9 cellular contexts compared by ENCODE assay signal in the genomic region with DNA sequence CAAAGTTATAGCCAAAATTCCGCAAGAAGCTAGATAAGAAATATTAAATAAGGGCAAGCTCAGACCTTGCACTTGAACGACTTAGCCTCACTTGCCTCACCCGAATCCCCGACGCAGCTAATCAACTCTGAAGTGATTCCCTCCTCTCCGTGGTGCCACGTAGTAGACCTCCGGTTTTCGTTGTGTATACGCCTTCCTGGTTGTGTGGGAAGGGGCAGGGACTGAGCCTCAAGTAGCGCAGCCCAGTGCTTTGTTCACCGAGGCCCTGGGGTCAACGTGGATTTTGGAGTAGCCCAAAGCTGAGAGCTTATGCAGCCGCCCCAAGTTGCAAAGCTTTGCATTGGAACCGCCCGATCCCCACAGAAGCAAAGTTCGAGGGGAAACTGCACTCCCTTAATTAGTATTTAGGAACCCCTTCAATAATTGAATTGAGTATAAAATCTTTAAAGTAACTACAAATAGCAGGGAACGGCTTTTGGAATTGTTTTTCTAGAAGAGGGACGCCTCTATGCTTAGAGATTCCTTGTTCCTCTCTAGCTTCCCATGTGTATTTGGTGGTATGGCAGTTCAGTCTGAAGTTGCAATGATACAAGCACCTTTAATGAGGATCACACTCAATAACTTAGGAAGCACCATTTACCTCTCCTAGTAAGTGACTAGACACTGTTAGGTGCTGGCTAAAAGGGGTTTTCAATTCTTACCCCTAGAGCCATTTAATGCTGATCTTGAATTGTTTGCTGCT. TPM values are rescaled to one million over a fixed set of nuclear protein-coding genes. Genes with fewer than 3 reads are reported as not detected.
A peak's percentile ranks its signal among the peaks of the same experiment; 100 is the strongest.
DNase-seq lines count a peak whose midpoint lies in the region; ATAC-seq lines count a peak whose summit lies in the region.
"Had no signal": no experiment of that assay in that cellular context is flagged by ENCODE, and none has a peak within 500 bp of the region (broad histone marks: within the 10 kb centered on the region; RNA-seq: fewer than 3 reads in every experiment).

No MANE protein-coding gene starts in this region.

- peaks cover 8% of the 10 kb centered on the region for H3K4me1 Mint-ChIP-seq in activated naive CD4-positive, alpha-beta T cell treated with anti-CD3 and anti-CD28 coated beads for 36 hours (ENCODE audit: low read depth)

- ATAC-seq in HG03280 (IDR thresholded peaks at IDR 0.05; ENCODE audit: unreplicated experiment) (no peak), GM18498 (IDR thresholded peaks at IDR 0.05; ENCODE audit: unreplicated experiment) (no peak)

- H3K27me3 Mint-ChIP-seq in activated naive CD4-positive, alpha-beta T cell treated with anti-CD3 and anti-CD28 coated beads for 36 hours (ENCODE audit: low read depth) = peaks cover 16% of the 10 kb centered on the region

- peak overlapping the region; percentile 29 for H3K4me3 Mint-ChIP-seq in activated naive CD4-positive, alpha-beta T cell treated with anti-CD3 and anti-CD28 coated beads for 36 hours

- no peak overlapping the region for H3K27ac Mint-ChIP-seq in activated naive CD4-positive, alpha-beta T cell treated with anti-CD3 and anti-CD28 coated beads for 36 hours

- peak overlapping the region; percentile 51 for H3K4me3 ChIP-seq in thymus (ENCODE audit: low read length)
- H3K4me3 ChIP-seq: SJSA1 had no signal

- no peak for DNase-seq in activated naive CD4-positive, alpha-beta T cell treated with anti-CD3 and anti-CD28 coated beads for 36 hours
- DNase-seq in activated naive CD4-positive, alpha-beta T cell (lab: John Stamatoyannopoulos, UW) = no peak
- DNase-seq in astrocyte of the hippocampus (ENCODE audit: low read depth, low spot score) (peak; percentile 41), left kidney (ENCODE audit: low read depth, low spot score) (peak; percentile 21), iPS-NIHi11 (ENCODE audit: low spot score) (no peak)

- no peaks in the 10 kb centered on the region for H3K9me3 ChIP-seq in thymus (ENCODE audit: control insufficient read depth)
- H3K9me3 ChIP-seq: SJSA1 had no signal

- H3K36me3 Mint-ChIP-seq in activated naive CD4-positive, alpha-beta T cell treated with anti-CD3 and anti-CD28 coated beads for 36 hours (ENCODE audit: low read depth) = no peaks in the 10 kb centered on the region

- CTCF ChIA-PET in activated naive CD4-positive, alpha-beta T cell treated with anti-CD3 and anti-CD28 coated beads for 36 hours (lab: Charles Lee) = interaction anchor here (0.6 to 1.7 kb wide), 5 partner anchors 10 to 1890 kb away, joined by 3 to 6 read pairs (median 3); no protein-coding TSS in a partner anchor

- no peaks in the 10 kb centered on the region for H3K9me3 Mint-ChIP-seq in activated naive CD4-positive, alpha-beta T cell treated with anti-CD3 and anti-CD28 coated beads for 36 hours

- 4% methylated on average over 19 of the region's 19 CpGs for WGBS in thymus

- no peak overlapping the region for H3K27ac ChIP-seq in thymus (ENCODE audit: low read depth)
- H3K27ac ChIP-seq: SJSA1 had no signal

- no peaks in the 10 kb centered on the region for H3K36me3 ChIP-seq in thymus (ENCODE audit: control insufficient read depth, insufficient read depth)
- H3K36me3 ChIP-seq: SJSA1 had no signal

- H3K27me3 ChIP-seq in thymus (ENCODE audit: control insufficient read depth, insufficient read depth) = no peaks in the 10 kb centered on the region
- H3K27me3 ChIP-seq: SJSA1 had no signal

- H3K4me1 ChIP-seq in thymus (ENCODE audit: control insufficient read depth, insufficient read depth, low read length) = no peaks in the 10 kb centered on the region
- H3K4me1 ChIP-seq: SJSA1 had no signal

- intact Hi-C loops in activated naive CD4-positive, alpha-beta T cell treated with anti-CD3 and anti-CD28 coated beads for 36 hours (cut with micrococcal nuclease) = loop anchor here (5.0 to 10.0 kb wide), 2 partner anchors 152 to 1840 kb away; no protein-coding TSS in a partner anchor

RNA-seq across cellular contexts. Expression of gene LINC00632, which starts 55.7 kb away (rescaled TPM):
- not detected for total RNA-seq in activated naive CD4-positive, alpha-beta T cell treated with anti-CD3 and anti-CD28 coated beads for 36 hours
- polyA plus RNA-seq in thymus = 3.9 TPM
- total RNA-seq: SJSA1 had no signal

Comparison
In these comparisons a context has a peak if more than half of its experiments do, and no peak if none do; other contexts are left out.
1. DNase-seq: peak in astrocyte of the hippocampus (single experiment) and left kidney (single experiment); none in activated naive CD4-positive, alpha-beta T cell treated with anti-CD3 and anti-CD28 coated beads for 36 hours (single experiment), activated naive CD4-positive, alpha-beta T cell (0 of 4) and iPS-NIHi11 (single experiment).